20 cellular contexts compared by ENCODE assay signal in genomic region chr14:75531660-75532317, GRCh38. TPM values are rescaled to one million over a fixed set of nuclear protein-coding genes. Genes with fewer than 3 reads are reported as not detected.
DNase-seq lines count a peak whose midpoint lies in the region; ATAC-seq and TF ChIP-seq lines count a peak whose summit lies in the region.
"Had no signal": no experiment of that assay in that cellular context is flagged by ENCODE, and none has a peak within 500 bp of the region (broad histone marks: within the 10 kb centered on the region; RNA-seq: fewer than 3 reads in every experiment).

No MANE protein-coding gene starts in this region.

- H3K4me3 Mint-ChIP-seq in activated CD4-positive, alpha-beta T cell treated with anti-CD3 and anti-CD28 coated beads for 36 hours = peak overlapping the region; percentile 30
- H3K4me3 Mint-ChIP-seq in activated CD4-positive, alpha-beta memory T cell treated with anti-CD3 and anti-CD28 coated beads for 36 hours = peak overlapping the region; percentile 45
- peak overlapping the region in 1 of 5 donors; percentile 8 for H3K4me3 Mint-ChIP-seq in immature natural killer cell
- H3K4me3 Mint-ChIP-seq: activated naive CD4-positive, alpha-beta T cell treated with anti-CD3 and anti-CD28 coated beads, Interleukin-2, amount 10 ng/mL, durations not matched to agents 7 days and 5 days had no signal

- H3K4me1 Mint-ChIP-seq in activated CD4-positive, alpha-beta T cell treated with anti-CD3 and anti-CD28 coated beads for 36 hours = peaks cover 77% of the 10 kb centered on the region
- H3K4me1 Mint-ChIP-seq in activated CD4-positive, alpha-beta memory T cell treated with anti-CD3 and anti-CD28 coated beads for 36 hours (ENCODE audit: low read depth) = peaks cover 84% of the 10 kb centered on the region
- H3K4me1 Mint-ChIP-seq in immature natural killer cell = peaks cover 49 to 78% of the 10 kb centered on the region in 2 donors

- H3K27ac ChIP-seq in A673 (ENCODE audit: low read depth, low read length, poor library complexity, severe bottlenecking) = no peak overlapping the region
- H3K27ac ChIP-seq: cardiac muscle cell had no signal

- POLR2A ChIA-PET in activated CD4-positive, alpha-beta T cell treated with anti-CD3 and anti-CD28 coated beads for 36 hours (lab: Charles Lee) = interaction anchor here (0.7 to 1.1 kb wide), 2 partner anchors 11 to 17 kb away, joined by 3 to 4 read pairs; no protein-coding TSS in a partner anchor
- POLR2A ChIA-PET in activated CD4-positive, alpha-beta memory T cell treated with anti-CD3 and anti-CD28 coated beads for 36 hours (lab: Charles Lee) = interaction anchor here (1.0 to 1.8 kb wide), 4 partner anchors 9 to 28 kb away, joined by 3 to 8 read pairs (median 6); partner anchors contain the start of gene BATF
- POLR2A ChIA-PET in A673 (lab: Charles Lee; ENCODE audit: low non-redundant PET) = no interaction called here

- intact Hi-C loops in activated CD4-positive, alpha-beta T cell treated with anti-CD3 and anti-CD28 coated beads for 36 hours (cut with DNase I, micrococcal nuclease) = no loop called here
- intact Hi-C loops in activated CD4-positive, alpha-beta memory T cell treated with anti-CD3 and anti-CD28 coated beads for 36 hours (cut with micrococcal nuclease) = no loop called here
- intact Hi-C loops in A673 (cut with micrococcal nuclease; ENCODE audit: unreplicated experiment) = no loop called here

- H3K9me3 Mint-ChIP-seq in activated CD4-positive, alpha-beta T cell treated with anti-CD3 and anti-CD28 coated beads for 36 hours (ENCODE audit: low read depth) = peaks cover 6% of the 10 kb centered on the region
- no peaks in the 10 kb centered on the region for H3K9me3 Mint-ChIP-seq in activated CD4-positive, alpha-beta memory T cell treated with anti-CD3 and anti-CD28 coated beads for 36 hours
- no peaks in the 10 kb centered on the region for H3K9me3 Mint-ChIP-seq in immature natural killer cell
- H3K9me3 Mint-ChIP-seq: activated naive CD4-positive, alpha-beta T cell treated with anti-CD3 and anti-CD28 coated beads, Interleukin-2, amount 10 ng/mL, durations not matched to agents 7 days and 5 days; stimulated activated naive CD8-positive, alpha-beta T cell treated with anti-CD3 and anti-CD28 coated beads, Interleukin-15, amount 100 ng/mL, for 72 hours had no signal

- ATAC-seq in activated CD4-positive, alpha-beta T cell treated with anti-CD3 and anti-CD28 coated beads for 36 hours = no peak
- no peak for ATAC-seq in GM18519 (IDR thresholded peaks at IDR 0.05; ENCODE audit: low FRiP score, unreplicated experiment)
- ATAC-seq: left ventricle myocardium superior; stimulated activated naive CD8-positive, alpha-beta T cell treated with anti-CD3 and anti-CD28 coated beads, Interleukin-15, amount 100 ng/mL, for 72 hours had no signal

- no peaks in the 10 kb centered on the region for H3K9me3 ChIP-seq in A673 (ENCODE audit: low read depth, low read length, poor library complexity, severe bottlenecking)

- H3K4me3 ChIP-seq in A673 (ENCODE audit: low read depth, low read length, poor library complexity, severe bottlenecking) = no peak overlapping the region
- H3K4me3 ChIP-seq: cardiac muscle cell had no signal

- no peak for DNase-seq in activated CD4-positive, alpha-beta T cell treated with anti-CD3 and anti-CD28 coated beads for 36 hours
- no peak for DNase-seq in activated CD4-positive, alpha-beta T cell treated with anti-CD3 and anti-CD28 coated beads for 1 hour
- peak; percentile 19 for DNase-seq in ELR (ENCODE audit: low read depth)
- DNase-seq in activated CD4-positive, alpha-beta memory T cell treated with anti-CD3 and anti-CD28 coated beads for 36 hours = no peak
- no peak for DNase-seq in immature natural killer cell
- DNase-seq in cerebellar nuclear complex (lab: John Stamatoyannopoulos, UW) = no peak
- DNase-seq in A673 (ENCODE audit: low spot score) = no peak
- DNase-seq: activated CD4-positive, alpha-beta T cell treated with anti-CD3 and anti-CD28 coated beads, Interleukin-2, amount 50 U/mL, for 48 hours; activated naive CD4-positive, alpha-beta T cell treated with anti-CD3 and anti-CD28 coated beads, Interleukin-2, amount 10 ng/mL, durations not matched to agents 7 days and 5 days; COR-L47; left ventricle myocardium superior; NCI-H1092; NCI-H2171; NCI-H82; posterior cingulate gyrus; stimulated activated naive CD8-positive, alpha-beta T cell treated with anti-CD3 and anti-CD28 coated beads, Interleukin-15, amount 100 ng/mL, for 72 hours had no signal

- CTCF ChIA-PET in activated CD4-positive, alpha-beta T cell treated with anti-CD3 and anti-CD28 coated beads for 36 hours (lab: Charles Lee) = interaction anchor here (0.6 to 1.8 kb wide), 6 partner anchors 8 to 122 kb away, joined by 3 to 8 read pairs (median 4); no protein-coding TSS in a partner anchor
- CTCF ChIA-PET in activated CD4-positive, alpha-beta memory T cell treated with anti-CD3 and anti-CD28 coated beads for 36 hours (lab: Charles Lee) = interaction anchor here (0.8 to 2.4 kb wide), 7 partner anchors 8 to 224 kb away, joined by 3 to 11 read pairs (median 4); partner anchors contain the start of gene BATF
- CTCF ChIA-PET in A673 (lab: Charles Lee) = no interaction called here

- no peak for TF ChIP-seq CTCF in A673 (conservative IDR thresholded peaks at IDR 0.05; ENCODE audit: low read depth, low read length)

- no peaks in the 10 kb centered on the region for H3K36me3 ChIP-seq in A673 (ENCODE audit: insufficient read depth, low read length, poor library complexity, severe bottlenecking)
- H3K36me3 ChIP-seq: cardiac muscle cell had no signal

- peaks cover 82% of the 10 kb centered on the region for H3K36me3 Mint-ChIP-seq in activated CD4-positive, alpha-beta T cell treated with anti-CD3 and anti-CD28 coated beads for 36 hours (ENCODE audit: low read depth)
- H3K36me3 Mint-ChIP-seq in activated CD4-positive, alpha-beta memory T cell treated with anti-CD3 and anti-CD28 coated beads for 36 hours = peaks cover 73% of the 10 kb centered on the region
- H3K36me3 Mint-ChIP-seq in immature natural killer cell = peaks cover 18 to 38% (median 29%) of the 10 kb centered on the region in 3 donors

- H3K4me1 ChIP-seq in A673 (ENCODE audit: insufficient read depth, low read length, poor library complexity, severe bottlenecking) = no peaks in the 10 kb centered on the region

- no peaks in the 10 kb centered on the region for H3K27me3 ChIP-seq in A673 (replicated peaks; ENCODE audit: insufficient read depth, low read depth, low read length, poor library complexity)
- H3K27me3 ChIP-seq: cardiac muscle cell had no signal

- H3K27ac Mint-ChIP-seq in activated CD4-positive, alpha-beta T cell treated with anti-CD3 and anti-CD28 coated beads for 36 hours = peak overlapping the region; percentile 77
- H3K27ac Mint-ChIP-seq in activated CD4-positive, alpha-beta memory T cell treated with anti-CD3 and anti-CD28 coated beads for 36 hours = peak overlapping the region; percentile 70
- peak overlapping the region in 5 of 6 donors; percentile 35 to 85 (median 43) for H3K27ac Mint-ChIP-seq in immature natural killer cell
- H3K27ac Mint-ChIP-seq: activated naive CD4-positive, alpha-beta T cell treated with anti-CD3 and anti-CD28 coated beads, Interleukin-2, amount 10 ng/mL, durations not matched to agents 7 days and 5 days had no signal

- BruUV-seq in A673 (replicated peaks; lab: Mats Ljungman, UMichigan) = no TSS peak

- no peaks in the 10 kb centered on the region for H3K27me3 Mint-ChIP-seq in activated CD4-positive, alpha-beta T cell treated with anti-CD3 and anti-CD28 coated beads for 36 hours
- H3K27me3 Mint-ChIP-seq in activated CD4-positive, alpha-beta memory T cell treated with anti-CD3 and anti-CD28 coated beads for 36 hours = no peaks in the 10 kb centered on the region
- no peaks in the 10 kb centered on the region for H3K27me3 Mint-ChIP-seq in immature natural killer cell (ENCODE audit: low read depth in 3 of 3)
- H3K27me3 Mint-ChIP-seq: activated naive CD4-positive, alpha-beta T cell treated with anti-CD3 and anti-CD28 coated beads, Interleukin-2, amount 10 ng/mL, durations not matched to agents 7 days and 5 days; stimulated activated naive CD8-positive, alpha-beta T cell treated with anti-CD3 and anti-CD28 coated beads, Interleukin-15, amount 100 ng/mL, for 72 hours had no signal

RNA-seq across cellular contexts. Expression of gene BATF, which starts 9.5 kb away (rescaled TPM):
- total RNA-seq in activated CD4-positive, alpha-beta T cell treated with anti-CD3 and anti-CD28 coated beads for 36 hours = 100 to 1,000 TPM; 165 to 187 TPM
- 100 to 1,000 TPM; 171 to 182 TPM for total RNA-seq in activated CD4-positive, alpha-beta memory T cell treated with anti-CD3 and anti-CD28 coated beads for 36 hours
- 10 to 100 TPM; 61.7 to 97.4 (median 95.6) TPM for polyA plus RNA-seq in immature natural killer cell
- not detected in 2 replicates for total RNA-seq in A673 (2021)
- total RNA-seq: cardiac muscle cell, fibroblast of villous mesenchyme, myocyte had no signal
- polyA plus RNA-seq: cardiac muscle cell had no signal

RNA-seq across cellular contexts. Expression of gene FLVCR2, which starts 46.6 kb away (rescaled TPM):
- total RNA-seq in activated CD4-positive, alpha-beta T cell treated with anti-CD3 and anti-CD28 coated beads for 36 hours = 1 to 10 TPM; 2.2 to 3.2 TPM
- 1 to 10 TPM; 2.8 to 7.6 TPM for total RNA-seq in activated CD4-positive, alpha-beta memory T cell treated with anti-CD3 and anti-CD28 coated beads for 36 hours
- polyA plus RNA-seq in immature natural killer cell = 1 to 10 TPM in 1 of 3 donors, under 1 TPM in 1, not detected in 1; 0.24 to 1.4 TPM
- 0.22 and 3.5 TPM in 2 replicates for total RNA-seq in A673 (2021)

Comparison
In these comparisons a context has a peak if more than half of its experiments do, and no peak if none do; other contexts are left out.
1. RNA of gene BATF, which starts 9.5 kb away (total RNA-seq): 165 to 187 TPM in activated CD4-positive, alpha-beta T cell treated with anti-CD3 and anti-CD28 coated beads for 36 hours and 171 to 182 TPM in activated CD4-positive, alpha-beta memory T cell treated with anti-CD3 and anti-CD28 coated beads for 36 hours; not detected in A673; every median in the first group is over 100 times any median in the second.
2. Peak in every context shown above with its lines, with median percentiles within 50 percentile points of each other: H3K27ac Mint-ChIP-seq.